In genomic region chr13:112965103-112965502, GRCh38 we compare ENCODE assay signal across 26 cellular contexts. TPM values are rescaled to one million over a fixed set of nuclear protein-coding genes. Genes with fewer than 3 reads are reported as not detected.
DNase-seq lines count a peak whose midpoint lies in the region; ATAC-seq and TF ChIP-seq lines count a peak whose summit lies in the region.
"Had no signal": no experiment of that assay in that cellular context is flagged by ENCODE, and none has a peak within 500 bp of the region (broad histone marks: within the 10 kb centered on the region; RNA-seq: fewer than 3 reads in every experiment).

No MANE protein-coding gene starts in this region.

- peaks cover 19% of the 10 kb centered on the region for H3K4me1 ChIP-seq in body of pancreas
- peaks cover 74% of the 10 kb centered on the region for H3K4me1 ChIP-seq in left ventricle myocardium inferior
- peaks cover 3% of the 10 kb centered on the region for H3K4me1 ChIP-seq in mucosa of descending colon (ENCODE audit: low read depth)
- peaks cover 24% of the 10 kb centered on the region for H3K4me1 ChIP-seq in suprapubic skin
- H3K4me1 ChIP-seq: foreskin keratinocyte had no signal

- no peaks in the 10 kb centered on the region for H3K36me3 ChIP-seq in body of pancreas (replicated peaks in 1 of 2; ENCODE audit: insufficient read depth in 1 of 2, low read depth in 2 of 2)
- no peaks in the 10 kb centered on the region for H3K36me3 ChIP-seq in left ventricle myocardium inferior
- no peaks in the 10 kb centered on the region for H3K36me3 ChIP-seq in mucosa of descending colon (ENCODE audit: low read depth)
- no peaks in the 10 kb centered on the region for H3K36me3 ChIP-seq in suprapubic skin
- H3K36me3 ChIP-seq: neutrophil, thyroid gland had no signal

- TF ChIP-seq POLR2A in body of pancreas (IDR thresholded peaks at IDR 0.05) (peak in 2 of 3 donors; percentile 18 to 29), suprapubic skin (IDR thresholded peaks at IDR 0.05) (no peak), GM18505 (IDR thresholded peaks at IDR 0.05; ENCODE audit: borderline replicate concordance, extremely low read depth, insufficient read depth, insufficient read length) (no peak)

- no peak for TF ChIP-seq CTCF in body of pancreas (IDR thresholded peaks at IDR 0.05)
- no peak for TF ChIP-seq CTCF in left ventricle myocardium inferior (IDR thresholded peaks at IDR 0.05; ENCODE audit: borderline replicate concordance)
- TF ChIP-seq CTCF in mucosa of descending colon (IDR thresholded peaks at IDR 0.05) = no peak
- TF ChIP-seq CTCF in suprapubic skin (IDR thresholded peaks at IDR 0.05) = no peak

- H3K4me3 ChIP-seq in body of pancreas (no peak overlapping the region), left ventricle myocardium inferior (peak overlapping the region; percentile 39), mucosa of descending colon (no peak overlapping the region), suprapubic skin (no peak overlapping the region)
- H3K4me3 ChIP-seq: thyroid gland had no signal

- intact Hi-C loops in body of pancreas (cut with DNase I) (no loop called here), left ventricle myocardium inferior (cut with micrococcal nuclease) (no loop called here), mucosa of descending colon (cut with DNase I, micrococcal nuclease) (no loop called here)

- H3K27me3 ChIP-seq in body of pancreas (no peaks in the 10 kb centered on the region), left ventricle myocardium inferior (ENCODE audit: low read depth) (peaks cover 12% of the 10 kb centered on the region), suprapubic skin (peaks cover 25% of the 10 kb centered on the region)
- H3K27me3 ChIP-seq: thyroid gland had no signal

- TF ChIP-seq EP300 in suprapubic skin (IDR thresholded peaks at IDR 0.05) = no peak

- 47 to 59% methylated on average over 9 to 12 of the region's 12 CpGs for WGBS in body of pancreas, 2 donors
- WGBS in suprapubic skin = 75% methylated on average over 10 of the region's 12 CpGs

- DNase-seq in body of pancreas (peak in 1 of 4 donors; percentile 25), left ventricle myocardium inferior (no peak), mucosa of descending colon (peak in 1 of 3 donors; percentile 43), suprapubic skin (ENCODE audit: low spot score in 2 of 2) (peak; percentile 60 to 75), DMS79 treated with DMSO at 0.1 percent for 48 hours (lab: John Stamatoyannopoulos, UW) (no peak)
- no peak for DNase-seq in stimulated activated CD4-positive, alpha-beta T cell treated with anti-CD3 and anti-CD28 coated beads, Interleukin-12 subunit alpha, Interleukin-12 subunit beta, amount 100 ng/mL, for 4 hours
- DNase-seq: activated CD4-positive, alpha-beta T cell treated with anti-CD3 and anti-CD28 coated beads, Interleukin-2, amount 10 ng/mL, durations not matched to agents 7 days and 5 days; activated naive CD8-positive, alpha-beta T cell treated with anti-CD3 and anti-CD28 coated beads, Interleukin-2, amount 50 U/mL, for 24 hours; Calu3; effector memory CD8-positive, alpha-beta T cell; EL; foreskin keratinocyte; hypothalamus; mammary epithelial cell; NCI-H1092; NCI-H187 treated with DMSO at 0.1 percent for 48 hours; NCI-H345; SHP77 treated with DMSO at 0.1 percent for 48 hours; stimulated activated CD4-positive, alpha-beta T cell treated with anti-CD3 and anti-CD28 coated beads, Interleukin-4, amount 100 ng/mL, for 24 hours; stimulated activated naive CD4-positive, alpha-beta T cell; T1000; thyroid gland had no signal

- H3K27ac ChIP-seq in body of pancreas (peak overlapping the region in 1 of 4 donors; percentile 1), left ventricle myocardium inferior (replicated peaks) (peak overlapping the region; percentile 89), suprapubic skin (no peak overlapping the region)
- H3K27ac ChIP-seq: foreskin keratinocyte, neutrophil, thyroid gland had no signal

- H3K9me3 ChIP-seq in body of pancreas = no peaks in the 10 kb centered on the region
- no peaks in the 10 kb centered on the region for H3K9me3 ChIP-seq in left ventricle myocardium inferior (replicated peaks)
- H3K9me3 ChIP-seq in mucosa of descending colon = no peaks in the 10 kb centered on the region
- no peaks in the 10 kb centered on the region for H3K9me3 ChIP-seq in suprapubic skin
- H3K9me3 ChIP-seq: neutrophil, thyroid gland had no signal

- ATAC-seq in body of pancreas (no peak), mucosa of descending colon (peak; percentile 1), GM18505 (IDR thresholded peaks at IDR 0.05; ENCODE audit: unreplicated experiment) (no peak), HG02885 (IDR thresholded peaks at IDR 0.05; ENCODE audit: poor library complexity, unreplicated experiment) (no peak)
- ATAC-seq: activated naive CD8-positive, alpha-beta T cell treated with anti-CD3 and anti-CD28 coated beads, Interleukin-2, amount 50 U/mL, for 24 hours; effector memory CD8-positive, alpha-beta T cell; foreskin keratinocyte; HCT116 had no signal

RNA-seq across cellular contexts. Expression of gene MCF2L, which starts 3.9 kb away (rescaled TPM):
- 10 to 100 TPM; 37.4 to 74.8 TPM for total RNA-seq in body of pancreas
- total RNA-seq in left ventricle myocardium inferior = 41.2 TPM
- total RNA-seq in mucosa of descending colon = 100 to 1,000 TPM in 1 of 3 donors, 10 to 100 TPM in 2; 53.9 to 109 (median 95.4) TPM
- 100 to 1,000 TPM in 1 of 4 donors, 10 to 100 TPM in 3; 25.4 to 144 (median 50.0) TPM for total RNA-seq in suprapubic skin
- total RNA-seq: foreskin keratinocyte had no signal

Comparison
In these comparisons a context has a peak if more than half of its experiments do, and no peak if none do; other contexts are left out.
1. DNase-seq: peak in suprapubic skin (2 of 2); none in left ventricle myocardium inferior (single experiment), stimulated activated CD4-positive, alpha-beta T cell treated with anti-CD3 and anti-CD28 coated beads, Interleukin-12 subunit alpha, Interleukin-12 subunit beta, amount 100 ng/mL, for 4 hours (single experiment) and DMS79 treated with DMSO at 0.1 percent for 48 hours (single experiment).
2. POLR2A ChIP-seq: peak in body of pancreas (2 of 3); none in suprapubic skin (0 of 2) and GM18505 (single experiment).